In genomic region chr9:94086468-94086867, GRCh38 we compare ENCODE assay signal across 17 cellular contexts. TPM values are rescaled to one million over a fixed set of nuclear protein-coding genes. Genes with fewer than 3 reads are reported as not detected.
DNase-seq lines count a peak whose midpoint lies in the region; ATAC-seq and TF ChIP-seq lines count a peak whose summit lies in the region.
"Had no signal": no experiment of that assay in that cellular context is flagged by ENCODE, and none has a peak within 500 bp of the region (broad histone marks: within the 10 kb centered on the region; RNA-seq: fewer than 3 reads in every experiment).

No MANE protein-coding gene starts in this region.

- H3K27me3 ChIP-seq in brain microvascular endothelial cell (replicated peaks), result no peaks in the 10 kb centered on the region
- H3K27me3 ChIP-seq in CD8-positive, alpha-beta memory T cell (ENCODE audit: insufficient read depth, low read length, poor library complexity, severe bottlenecking), result no peaks in the 10 kb centered on the region
- H3K27me3 ChIP-seq in CD4-positive, alpha-beta memory T cell (ENCODE audit: insufficient read depth, low read length), result no peaks in the 10 kb centered on the region
- H3K27me3 ChIP-seq: transverse colon had no signal

- H3K4me3 Mint-ChIP-seq in CD8-positive, alpha-beta memory T cell, result no peak overlapping the region
- no peak overlapping the region for H3K4me3 Mint-ChIP-seq in CD4-positive, alpha-beta memory T cell
- H3K4me3 Mint-ChIP-seq: activated T-cell treated with anti-CD3 and anti-CD28 coated beads, Interleukin-2, amount 50 U/mL, for 24 hours; central memory CD8-positive, alpha-beta T cell; memory B cell had no signal

- POLR2A ChIA-PET in CD8-positive, alpha-beta memory T cell (lab: Charles Lee), result no interaction called here
- POLR2A ChIA-PET in CD4-positive, alpha-beta memory T cell (lab: Charles Lee; ENCODE audit: partially characterized antibody), result no interaction called here

- TF ChIP-seq CTCF in brain microvascular endothelial cell (IDR thresholded peaks at IDR 0.05; ENCODE audit: low read depth, low read length, missing control alignments) (no peak), GM10266 (IDR thresholded peaks at IDR 0.05; ENCODE audit: control insufficient read depth, insufficient read depth, low read depth, missing control alignments) (no peak)

- intact Hi-C loops in CD4-positive, alpha-beta memory T cell (cut with micrococcal nuclease), result no loop called here

- no peaks in the 10 kb centered on the region for H3K27me3 Mint-ChIP-seq in CD8-positive, alpha-beta memory T cell
- H3K27me3 Mint-ChIP-seq in CD4-positive, alpha-beta memory T cell, result no peaks in the 10 kb centered on the region
- H3K27me3 Mint-ChIP-seq: activated T-cell treated with anti-CD3 and anti-CD28 coated beads, Interleukin-2, amount 50 U/mL, for 24 hours; central memory CD8-positive, alpha-beta T cell; memory B cell had no signal

- DNase-seq in Daoy (ENCODE audit: low read depth) (peak; percentile 42), NCI-H1105 (lab: John Stamatoyannopoulos, UW) (peak; percentile 58), brain microvascular endothelial cell (peak; percentile 78), kidney tubule cell (ENCODE audit: low spot score) (peak; percentile 5), GM10266 (ENCODE audit: extremely low spot score) (no peak)
- DNase-seq in CD8-positive, alpha-beta memory T cell, result no peak
- DNase-seq in CD4-positive, alpha-beta memory T cell, result no peak
- DNase-seq: activated T-cell treated with anti-CD3 and anti-CD28 coated beads, Interleukin-2, amount 50 U/mL, for 24 hours; head of caudate nucleus; NCI-H2171 treated with DMSO at 0.1 percent for 48 hours; retina; SHP77; transverse colon; WERI-Rb-1 had no signal

- in situ Hi-C loops in brain microvascular endothelial cell (cut with HindIII; ENCODE audit: low pct_ligation_motif_present, low sequenced_read_pairs), result loop anchor here (25.0 kb wide), 1 partner anchor 101 kb away; no protein-coding TSS in a partner anchor

- CTCF ChIA-PET in CD8-positive, alpha-beta memory T cell (lab: Charles Lee), result no interaction called here
- CTCF ChIA-PET in CD4-positive, alpha-beta memory T cell (lab: Charles Lee; ENCODE audit: partially characterized antibody), result interaction anchor here (1.0 kb wide), 1 partner anchor 126 kb away, joined by 3 read pairs; no protein-coding TSS in a partner anchor

- H3K36me3 ChIP-seq in brain microvascular endothelial cell (replicated peaks), result no peaks in the 10 kb centered on the region
- H3K36me3 ChIP-seq in CD8-positive, alpha-beta memory T cell (ENCODE audit: insufficient read depth, low read length), result no peaks in the 10 kb centered on the region
- no peaks in the 10 kb centered on the region for H3K36me3 ChIP-seq in CD4-positive, alpha-beta memory T cell (ENCODE audit: insufficient read depth, low read length)
- H3K36me3 ChIP-seq: transverse colon, WERI-Rb-1 had no signal

- no peak for ATAC-seq in GM21717 (IDR thresholded peaks at IDR 0.05; ENCODE audit: unreplicated experiment)

- H3K4me3 ChIP-seq in brain microvascular endothelial cell (ENCODE audit: low read depth, low read length), result no peak overlapping the region
- H3K4me3 ChIP-seq in CD8-positive, alpha-beta memory T cell (ENCODE audit: low read length), result no peak overlapping the region
- no peak overlapping the region for H3K4me3 ChIP-seq in CD4-positive, alpha-beta memory T cell (ENCODE audit: low read length in 2 of 2)
- H3K4me3 ChIP-seq: transverse colon had no signal

- H3K36me3 Mint-ChIP-seq in CD8-positive, alpha-beta memory T cell, result peaks cover 0 to 12% (median 1%) of the 10 kb centered on the region in 3 donors
- peaks cover 4 to 10% of the 10 kb centered on the region in 2 donors for H3K36me3 Mint-ChIP-seq in CD4-positive, alpha-beta memory T cell

- H3K27ac Mint-ChIP-seq in CD8-positive, alpha-beta memory T cell, result no peak overlapping the region
- no peak overlapping the region for H3K27ac Mint-ChIP-seq in CD4-positive, alpha-beta memory T cell
- H3K27ac Mint-ChIP-seq: activated T-cell treated with anti-CD3 and anti-CD28 coated beads, Interleukin-2, amount 50 U/mL, for 24 hours; memory B cell had no signal

- no peaks in the 10 kb centered on the region for H3K4me1 Mint-ChIP-seq in CD8-positive, alpha-beta memory T cell
- peaks cover 0 to 1% (median 0%) of the 10 kb centered on the region in 4 donors for H3K4me1 Mint-ChIP-seq in CD4-positive, alpha-beta memory T cell
- H3K4me1 Mint-ChIP-seq: central memory CD8-positive, alpha-beta T cell; memory B cell had no signal

- no peaks in the 10 kb centered on the region for H3K4me1 ChIP-seq in CD8-positive, alpha-beta memory T cell (ENCODE audit: insufficient read depth, low read length)
- H3K4me1 ChIP-seq in CD4-positive, alpha-beta memory T cell (ENCODE audit: insufficient read depth, low read length), result no peaks in the 10 kb centered on the region

- no peaks in the 10 kb centered on the region for H3K9me3 ChIP-seq in CD8-positive, alpha-beta memory T cell (ENCODE audit: low read length)
- H3K9me3 ChIP-seq in CD4-positive, alpha-beta memory T cell (ENCODE audit: control insufficient read depth in 1 of 2, low read length in 2 of 2), result no peaks in the 10 kb centered on the region
- H3K9me3 ChIP-seq: transverse colon had no signal

- H3K9me3 Mint-ChIP-seq in CD8-positive, alpha-beta memory T cell, result no peaks in the 10 kb centered on the region
- H3K9me3 Mint-ChIP-seq in CD4-positive, alpha-beta memory T cell, result no peaks in the 10 kb centered on the region
- H3K9me3 Mint-ChIP-seq: activated T-cell treated with anti-CD3 and anti-CD28 coated beads, Interleukin-2, amount 50 U/mL, for 24 hours; central memory CD8-positive, alpha-beta T cell; memory B cell had no signal

- H3K27ac ChIP-seq in brain microvascular endothelial cell, result no peak overlapping the region
- no peak overlapping the region for H3K27ac ChIP-seq in CD8-positive, alpha-beta memory T cell (ENCODE audit: low read depth, low read length)
- H3K27ac ChIP-seq in CD4-positive, alpha-beta memory T cell (ENCODE audit: low read depth, low read length), result no peak overlapping the region
- H3K27ac ChIP-seq: WERI-Rb-1 had no signal

RNA-seq across cellular contexts. Expression of gene PTPDC1, which starts 2.2 kb away (rescaled TPM):
- 8.6 and 10.6 TPM in 2 replicates for total RNA-seq in Daoy (2014; rRNA removed; shearing (Covaris generic))
- total RNA-seq in CD8-positive, alpha-beta memory T cell, result 1 to 10 TPM; 5.7 to 6.2 TPM
- 1.8 TPM for polyA plus RNA-seq in CD8-positive, alpha-beta memory T cell
- total RNA-seq in CD4-positive, alpha-beta memory T cell, result 1 to 10 TPM; 5.1 to 5.5 TPM
- 1 to 10 TPM; 1.7 to 2.1 TPM for polyA plus RNA-seq in CD4-positive, alpha-beta memory T cell

Comparison
In these comparisons a context has a peak if more than half of its experiments do, and no peak if none do; other contexts are left out.
1. DNase-seq: peak in Daoy (single experiment), NCI-H1105 (single experiment), brain microvascular endothelial cell (single experiment) and kidney tubule cell (single experiment); none in CD8-positive, alpha-beta memory T cell (0 of 5), GM10266 (single experiment) and CD4-positive, alpha-beta memory T cell (0 of 5).